ENCODE assay signal across 8 cellular contexts in the genomic region with DNA sequence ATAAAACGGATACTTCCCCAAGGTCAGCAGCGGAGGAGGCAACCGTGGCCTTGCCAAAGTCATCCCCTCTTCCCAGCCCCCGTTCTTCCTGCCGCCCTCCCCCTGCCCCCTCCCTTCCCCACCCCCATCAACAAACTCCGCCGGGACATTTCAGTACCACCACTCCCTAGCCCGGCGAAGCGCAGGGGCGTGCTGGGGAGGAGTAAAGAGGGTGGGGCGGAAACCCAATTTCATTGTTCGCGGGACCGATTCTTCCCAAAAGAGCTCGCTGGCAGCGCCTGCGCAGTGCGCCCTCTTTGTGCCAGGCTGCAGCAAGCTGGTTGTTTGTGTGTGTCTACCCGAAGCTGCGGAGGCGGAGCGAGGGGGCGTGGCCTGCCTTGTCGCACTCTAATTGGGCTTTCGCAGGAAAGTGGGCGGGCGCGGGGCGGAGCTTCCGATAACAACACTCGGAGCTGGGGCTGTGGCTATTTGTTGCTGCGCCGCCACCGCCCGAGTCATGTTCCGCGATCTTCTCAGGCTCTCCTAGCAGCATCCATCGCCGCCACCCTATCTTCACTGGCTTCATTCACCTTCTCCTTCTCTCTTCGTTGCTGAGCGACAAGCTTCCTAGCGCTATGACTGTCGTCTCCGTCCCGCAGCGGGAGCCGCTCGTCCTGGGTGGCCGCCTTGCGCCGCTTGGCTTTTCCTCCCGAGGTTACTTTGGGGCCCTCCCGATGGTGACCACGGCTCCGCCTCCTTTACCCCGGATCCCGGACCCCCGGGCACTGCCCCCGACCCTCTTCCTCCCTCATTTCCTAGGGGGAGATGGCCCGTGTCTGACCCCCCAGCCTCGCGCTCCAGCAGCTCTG. TPM values are rescaled to one million over a fixed set of nuclear protein-coding genes. Genes with fewer than 3 reads are reported as not detected.
DNase-seq lines count a peak whose midpoint lies in the region; FAIRE-seq and TF ChIP-seq lines count a peak whose summit lies in the region.

Gene PNRC1, plus strand, starts transcription at position 471 of the 848 bp plus-strand sequence. Its CDS starts 144 bp downstream, at position 615.

- H3K27ac ChIP-seq in neutrophil (peak within 1 kb of the TSS; percentile 99), substantia nigra (ENCODE audit: low read depth, low read length, poor library complexity, severe bottlenecking) (peak within 1 kb of the TSS; percentile 100)

- peaks cover 34% of the 10 kb centered on the region for H3K36me3 ChIP-seq in neutrophil

- DNase-seq in GM03348 (ENCODE audit: low spot score) (peak; percentile 98), HFF-Myc (ENCODE audit: extremely low read depth, low read depth) (peak; percentile 94), NAMALWA (ENCODE audit: low spot score) (peak; percentile 99), SK-N-DZ (ENCODE audit: low spot score) (peak; percentile 99), frontal cortex (ENCODE audit: low spot score in 2 of 2) (peak; percentile 90 to 93), substantia nigra (lab: John Stamatoyannopoulos, UW) (peak; percentile 89 to 100 (median 99))
- peak; percentile 100 for DNase-seq in activated naive CD4-positive, alpha-beta T cell treated with anti-CD3 and anti-CD28 coated beads for 36 hours

- H3K9me3 ChIP-seq in neutrophil: no peaks in the 10 kb centered on the region

- peaks cover 29% of the 10 kb centered on the region for H3K4me1 Mint-ChIP-seq in activated naive CD4-positive, alpha-beta T cell treated with anti-CD3 and anti-CD28 coated beads for 36 hours (ENCODE audit: low read depth)

- TF ChIP-seq CTCF in HFF-Myc (IDR thresholded peaks at IDR 0.05; ENCODE audit: low read depth, low read length, missing control alignments) (no peak), neutrophil (IDR thresholded peaks at IDR 0.05) (peak; percentile 46)

- H3K27ac Mint-ChIP-seq in activated naive CD4-positive, alpha-beta T cell treated with anti-CD3 and anti-CD28 coated beads for 36 hours: peak within 1 kb of the TSS; percentile 99

- H3K4me3 ChIP-seq in HFF-Myc (replicated peaks; ENCODE audit: low read depth, low read length) (peak within 1 kb of the TSS; percentile 91), neutrophil (ENCODE audit: low read depth in 1 of 2, low read length in 1 of 2) (peak within 1 kb of the TSS; percentile 87 to 96)

- intact Hi-C loops in activated naive CD4-positive, alpha-beta T cell treated with anti-CD3 and anti-CD28 coated beads for 36 hours (cut with micrococcal nuclease): loop anchor here (1.0 to 10.0 kb wide), 17 partner anchors 37 to 1756 kb away; partner anchors contain the start of genes AKIRIN2, CASP8AP2, GJB7 and LYRM2

- no peaks in the 10 kb centered on the region for H3K9me3 Mint-ChIP-seq in activated naive CD4-positive, alpha-beta T cell treated with anti-CD3 and anti-CD28 coated beads for 36 hours

- peaks cover 34% of the 10 kb centered on the region for H3K36me3 Mint-ChIP-seq in activated naive CD4-positive, alpha-beta T cell treated with anti-CD3 and anti-CD28 coated beads for 36 hours (ENCODE audit: low read depth)

- no peaks in the 10 kb centered on the region for H3K27me3 ChIP-seq in neutrophil

- peak; percentile 51 for FAIRE-seq in frontal cortex (lab: Jason Lieb, UNC)

- CTCF ChIA-PET in activated naive CD4-positive, alpha-beta T cell treated with anti-CD3 and anti-CD28 coated beads for 36 hours (lab: Charles Lee): interaction anchor here (0.6 to 3.1 kb wide), 7 partner anchors 12 to 287 kb away, joined by 3 to 23 read pairs (median 5); partner anchors contain the start of genes PM20D2 and SRSF12

- H3K4me3 Mint-ChIP-seq in activated naive CD4-positive, alpha-beta T cell treated with anti-CD3 and anti-CD28 coated beads for 36 hours: peak within 1 kb of the TSS; percentile 93

- H3K4me1 ChIP-seq in neutrophil (ENCODE audit: control insufficient read depth in 1 of 2, insufficient read depth in 1 of 2, low read depth in 1 of 2, low read length in 1 of 2): peaks cover 42 to 43% of the 10 kb centered on the region in 2 experiments

- no peaks in the 10 kb centered on the region for H3K27me3 Mint-ChIP-seq in activated naive CD4-positive, alpha-beta T cell treated with anti-CD3 and anti-CD28 coated beads for 36 hours (ENCODE audit: low read depth)

RNA-seq across cellular contexts. Expression of gene PNRC1, which starts in this region (rescaled TPM):
- polyA plus RNA-seq in SK-N-DZ (2014; cell fraction: cytosol; rRNA removed): 14.7 and 16.9 TPM in 2 replicates
- 17.2 and 28.9 TPM in 2 replicates for polyA plus RNA-seq in SK-N-DZ (2014; cell fraction: nucleus; rRNA removed)
- 100 to 1,000 TPM; 110 to 111 TPM for total RNA-seq in activated naive CD4-positive, alpha-beta T cell treated with anti-CD3 and anti-CD28 coated beads for 36 hours
- 72.6 TPM for total RNA-seq in frontal cortex

Comparison
In these comparisons a context has a peak if more than half of its experiments do, and no peak if none do; other contexts are left out.
1. Peak in every context shown above with its lines: DNase-seq, H3K4me3 ChIP-seq and H3K27ac ChIP-seq.